12 cellular contexts compared by ENCODE assay signal in genomic region chr16:8865145-8865882, GRCh38. TPM values are rescaled to one million over a fixed set of nuclear protein-coding genes. Genes with fewer than 3 reads are reported as not detected.
DNase-seq lines count a peak whose midpoint lies in the region; ATAC-seq and TF ChIP-seq lines count a peak whose summit lies in the region.
"Had no signal": no experiment of that assay in that cellular context is flagged by ENCODE, and none has a peak within 500 bp of the region (broad histone marks: within the 10 kb centered on the region; RNA-seq: fewer than 3 reads in every experiment).

No MANE protein-coding gene starts in this region.

- H3K9ac ChIP-seq in NT2/D1 (ENCODE audit: insufficient read length, low read depth) = peak overlapping the region; percentile 46

- BruUV-seq in Caco-2 (replicated peaks; lab: Mats Ljungman, UMichigan) = TSS peak; percentile 7

- TF ChIP-seq EP300 in gastroesophageal sphincter (IDR thresholded peaks at IDR 0.05) = no peak

- CTCF ChIA-PET in Caco-2 (lab: Charles Lee) = no interaction called here

- WGBS in gastroesophageal sphincter (ENCODE audit: low coverage in 1 of 2), 2 donors = 87 to 88% methylated on average over 3 to 12 of the region's 14 CpGs

- TF ChIP-seq CTCF in Caco-2 (IDR thresholded peaks at IDR 0.05; ENCODE audit: insufficient read depth in 1 of 2, low read depth in 1 of 2, low read length in 1 of 2, severe bottlenecking in 1 of 2, unreplicated experiment in 1 of 2) (no peak), gastroesophageal sphincter (IDR thresholded peaks at IDR 0.05) (no peak), progenitor cell of endocrine pancreas (IDR thresholded peaks at IDR 0.05; ENCODE audit: unreplicated experiment) (no peak)

- no peak overlapping the region for H3K4me3 Mint-ChIP-seq in Caco-2 (ENCODE audit: unreplicated experiment)
- peak overlapping the region; percentile 41 for H3K4me3 Mint-ChIP-seq in progenitor cell of endocrine pancreas (ENCODE audit: low read depth)

- TF ChIP-seq POLR2A in gastroesophageal sphincter (IDR thresholded peaks at IDR 0.05) = no peak

- H3K36me3 Mint-ChIP-seq in Caco-2 (ENCODE audit: insufficient read depth, unreplicated experiment) = peaks cover 61% of the 10 kb centered on the region
- H3K36me3 Mint-ChIP-seq in progenitor cell of endocrine pancreas (ENCODE audit: insufficient read depth) = no peaks in the 10 kb centered on the region

- H3K9me3 ChIP-seq in Caco-2 = no peaks in the 10 kb centered on the region
- no peaks in the 10 kb centered on the region for H3K9me3 ChIP-seq in NT2/D1 (ENCODE audit: insufficient read depth, low read length)
- no peaks in the 10 kb centered on the region for H3K9me3 ChIP-seq in gastroesophageal sphincter
- H3K9me3 ChIP-seq: colonic mucosa, pancreas, SJCRH30 had no signal

- POLR2A ChIA-PET in Caco-2 (lab: Charles Lee) = no interaction called here

- H3K27me3 ChIP-seq in Caco-2 (replicated peaks; ENCODE audit: control insufficient read depth, insufficient read depth, low read length) (no peaks in the 10 kb centered on the region), NT2/D1 (ENCODE audit: insufficient read depth, insufficient read length) (no peaks in the 10 kb centered on the region), gastroesophageal sphincter (no peaks in the 10 kb centered on the region)
- H3K27me3 ChIP-seq: colonic mucosa, pancreas, SJCRH30 had no signal

- H3K9me3 Mint-ChIP-seq in Caco-2 (ENCODE audit: unreplicated experiment) (no peaks in the 10 kb centered on the region), progenitor cell of endocrine pancreas (ENCODE audit: low read depth) (no peaks in the 10 kb centered on the region)

- H3K4me1 ChIP-seq in Caco-2 = peaks cover 70% of the 10 kb centered on the region
- peaks cover 44% of the 10 kb centered on the region for H3K4me1 ChIP-seq in NT2/D1 (ENCODE audit: insufficient read depth, insufficient read length)
- H3K4me1 ChIP-seq in gastroesophageal sphincter = peaks cover 0 to 88% (median 41%) of the 10 kb centered on the region in 3 donors

- DNase-seq in Caco-2 = no peak
- no peak for DNase-seq in NT2/D1 (ENCODE audit: low read depth, low spot score)
- DNase-seq in progenitor cell of endocrine pancreas (ENCODE audit: low spot score, unreplicated experiment) = no peak
- no peak for DNase-seq in SHP77 (lab: John Stamatoyannopoulos, UW)
- DNase-seq in SKM-1 (lab: John Stamatoyannopoulos, UW; ENCODE audit: unreplicated experiment) = no peak
- DNase-seq: colonic mucosa, EL, NCI-H2081, SJCRH30 had no signal

- intact Hi-C loops in Caco-2 (cut with micrococcal nuclease; ENCODE audit: unreplicated experiment) = loop anchor here (5.0 kb wide), 2 partner anchors 68 to 227 kb away; partner anchors contain the start of genes HAPSTR1, PMM2 and TMEM186

- ATAC-seq in gastroesophageal sphincter = no peak
- no peak for ATAC-seq in HG03354 (IDR thresholded peaks at IDR 0.05; ENCODE audit: poor library complexity, severe bottlenecking, unreplicated experiment)
- ATAC-seq: pancreas had no signal

- H3K27ac Mint-ChIP-seq in Caco-2 (ENCODE audit: unreplicated experiment) = peak overlapping the region; percentile 79
- peak overlapping the region; percentile 93 for H3K27ac Mint-ChIP-seq in progenitor cell of endocrine pancreas

- peak overlapping the region in 3 of 4 donors; percentile 86 to 89 (median 87) for H3K27ac ChIP-seq in gastroesophageal sphincter

- H3K27me3 Mint-ChIP-seq in Caco-2 (ENCODE audit: insufficient read depth, unreplicated experiment) (no peaks in the 10 kb centered on the region), progenitor cell of endocrine pancreas (no peaks in the 10 kb centered on the region)

- peaks cover 15% of the 10 kb centered on the region for H3K4me1 Mint-ChIP-seq in Caco-2 (ENCODE audit: low read depth, unreplicated experiment)
- peaks cover 58% of the 10 kb centered on the region for H3K4me1 Mint-ChIP-seq in progenitor cell of endocrine pancreas (ENCODE audit: low read depth)

- H3K4me3 ChIP-seq in Caco-2 (ENCODE audit: low read depth, low read length) = no peak overlapping the region
- H3K4me3 ChIP-seq in NT2/D1 (ENCODE audit: insufficient read length, low read depth) = peak overlapping the region; percentile 19
- H3K4me3 ChIP-seq in gastroesophageal sphincter = peak overlapping the region in 1 of 2 donors; percentile 84

- H3K36me3 ChIP-seq in Caco-2 (ENCODE audit: control insufficient read depth, insufficient read depth, low read length) = no peaks in the 10 kb centered on the region
- peaks cover 29% of the 10 kb centered on the region for H3K36me3 ChIP-seq in NT2/D1 (ENCODE audit: insufficient read depth, insufficient read length, low read length)
- H3K36me3 ChIP-seq in gastroesophageal sphincter = no peaks in the 10 kb centered on the region
- H3K36me3 ChIP-seq: colonic mucosa, pancreas had no signal

RNA-seq across cellular contexts. Expression of gene CARHSP1, which starts 3.5 kb away (rescaled TPM):
- total RNA-seq in Caco-2 (2022) (103 and 105 TPM in 2 replicates), gastroesophageal sphincter (10 to 100 TPM; 29.3 to 79.8 (median 72.5) TPM), progenitor cell of endocrine pancreas (117 and 122 TPM in 2 replicates)

RNA-seq across cellular contexts. Expression of gene LITAFD, which starts 16.8 kb away (rescaled TPM):
- total RNA-seq in Caco-2 (2022) (not detected in 2 replicates), gastroesophageal sphincter (not detected), progenitor cell of endocrine pancreas (not detected in 2 replicates)
- total RNA-seq: colonic mucosa, pancreas, SJCRH30 had no signal
